ENCODE assay signal across 9 cellular contexts in the genomic region with DNA sequence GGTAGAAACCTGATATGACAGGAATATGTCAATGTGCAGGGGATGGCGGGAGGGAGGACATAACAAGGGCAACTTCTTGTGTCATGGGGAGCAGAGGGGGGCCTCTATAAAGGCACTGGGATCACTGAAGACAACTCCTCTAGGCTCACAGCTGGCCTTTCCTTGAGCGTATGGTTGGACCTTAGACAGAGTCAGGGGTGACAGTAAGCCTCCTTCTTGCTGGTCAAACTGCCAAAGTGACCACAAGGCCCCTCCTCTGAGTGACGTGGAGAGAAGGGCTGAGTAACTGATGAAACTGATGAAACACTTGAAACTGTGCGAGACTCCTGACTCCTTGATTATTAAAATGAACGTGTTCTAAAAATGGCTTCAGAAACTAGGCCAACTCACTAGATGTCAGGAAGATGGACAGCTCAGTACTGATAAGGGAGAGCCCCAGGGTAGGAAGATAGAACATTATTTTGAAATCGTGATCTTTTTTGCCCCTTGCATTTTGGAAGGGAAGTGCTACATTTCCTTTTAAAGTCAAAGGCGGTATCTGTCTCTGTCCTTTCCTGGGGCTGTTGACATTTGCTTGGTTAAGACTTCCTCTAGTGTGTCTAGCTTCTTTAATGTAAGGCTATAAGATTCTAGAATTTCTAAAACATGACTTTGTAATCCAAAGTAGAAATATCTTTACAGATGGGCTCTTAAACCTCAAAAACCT. TPM values are rescaled to one million over a fixed set of nuclear protein-coding genes. Genes with fewer than 3 reads are reported as not detected.
A peak's percentile ranks its signal among the peaks of the same experiment; 100 is the strongest.
DNase-seq lines count a peak whose midpoint lies in the region; ATAC-seq and TF ChIP-seq lines count a peak whose summit lies in the region.
"Had no signal": no experiment of that assay in that cellular context is flagged by ENCODE, and none has a peak within 500 bp of the region (broad histone marks: within the 10 kb centered on the region; RNA-seq: fewer than 3 reads in every experiment).

No MANE protein-coding gene starts in this region.

- H3K9me3 Mint-ChIP-seq in activated CD4-positive, alpha-beta memory T cell treated with anti-CD3 and anti-CD28 coated beads for 36 hours = no peaks in the 10 kb centered on the region

- peaks cover 13% of the 10 kb centered on the region for H3K27me3 ChIP-seq in foreskin keratinocyte
- peaks cover 30% of the 10 kb centered on the region for H3K27me3 ChIP-seq in H7 (ENCODE audit: control insufficient read depth, insufficient read depth, low read length)

- CTCF ChIA-PET in activated CD4-positive, alpha-beta memory T cell treated with anti-CD3 and anti-CD28 coated beads for 36 hours (lab: Charles Lee) = interaction anchor here (1.2 to 2.1 kb wide), 2 partner anchors 91 to 93 kb away, joined by 4 to 9 read pairs; no protein-coding TSS in a partner anchor

- no peaks in the 10 kb centered on the region for H3K36me3 ChIP-seq in H7 (replicated peaks; ENCODE audit: control insufficient read depth, insufficient read depth, low read length)

- H3K4me1 Mint-ChIP-seq in activated CD4-positive, alpha-beta memory T cell treated with anti-CD3 and anti-CD28 coated beads for 36 hours (ENCODE audit: low read depth) = peaks cover 41% of the 10 kb centered on the region

- DNase-seq in Ammon's horn (ENCODE audit: low spot score) (peak; percentile 65), HT1080 (ENCODE audit: low read depth) (peak; percentile 50), foreskin keratinocyte (no peak), posterior vena cava (ENCODE audit: low spot score) (peak; percentile 84), H7 (no peak), DMS 273 treated with DMSO at 0.1 percent for 48 hours (lab: John Stamatoyannopoulos, UW) (no peak)
- peak; percentile 76 for DNase-seq in activated CD4-positive, alpha-beta memory T cell treated with anti-CD3 and anti-CD28 coated beads for 36 hours

- peak overlapping the region; percentile 89 for H3K4me3 Mint-ChIP-seq in activated CD4-positive, alpha-beta memory T cell treated with anti-CD3 and anti-CD28 coated beads for 36 hours

- H3K36me3 Mint-ChIP-seq in activated CD4-positive, alpha-beta memory T cell treated with anti-CD3 and anti-CD28 coated beads for 36 hours = peaks cover 12% of the 10 kb centered on the region

- H3K27ac ChIP-seq in foreskin keratinocyte = peak overlapping the region; percentile 46
- H3K27ac ChIP-seq: psoas muscle had no signal

- no peak overlapping the region for H3K4me3 ChIP-seq in H7 (ENCODE audit: insufficient read depth, low read depth, low read length)
- H3K4me3 ChIP-seq: psoas muscle had no signal

- POLR2A ChIA-PET in activated CD4-positive, alpha-beta memory T cell treated with anti-CD3 and anti-CD28 coated beads for 36 hours (lab: Charles Lee) = interaction anchor here (1.2 to 1.9 kb wide), 4 partner anchors 13 to 91 kb away, joined by 5 read pairs; no protein-coding TSS in a partner anchor

- H3K4me1 ChIP-seq in foreskin keratinocyte = no peaks in the 10 kb centered on the region
- H3K4me1 ChIP-seq: psoas muscle had no signal

- intact Hi-C loops in activated CD4-positive, alpha-beta memory T cell treated with anti-CD3 and anti-CD28 coated beads for 36 hours (cut with micrococcal nuclease) = loop anchor here (1.0 to 10.0 kb wide), 7 partner anchors 8 to 569 kb away; a partner anchor contains a TSS
- intact Hi-C loops in posterior vena cava (cut with DNase I) = no loop called here

- peak overlapping the region; percentile 95 for H3K27ac Mint-ChIP-seq in activated CD4-positive, alpha-beta memory T cell treated with anti-CD3 and anti-CD28 coated beads for 36 hours

- no peak for TF ChIP-seq CTCF in foreskin keratinocyte (conservative IDR thresholded peaks at IDR 0.05)

- ATAC-seq in GM19043 (IDR thresholded peaks at IDR 0.05; ENCODE audit: low read depth, unreplicated experiment) = peak; percentile 34
- ATAC-seq in foreskin keratinocyte = peak; percentile 7

- H3K27me3 Mint-ChIP-seq in activated CD4-positive, alpha-beta memory T cell treated with anti-CD3 and anti-CD28 coated beads for 36 hours = no peaks in the 10 kb centered on the region

RNA-seq across cellular contexts. Expression of a gene that starts 1.6 kb away (rescaled TPM):
- 0.16 TPM in 1 of 2 replicates, not detected in the other for total RNA-seq in HT1080 (2014; rRNA removed; shearing (Covaris generic))
- 0.06 TPM in 1 of 2 replicates, not detected in the other for polyA plus RNA-seq in HT1080 (2015; cell fraction: cytosol; rRNA removed)
- not detected in 2 replicates for polyA plus RNA-seq in HT1080 (2015; cell fraction: nucleus; rRNA removed)
- 10 to 100 TPM; 29.6 to 30.1 TPM for total RNA-seq in activated CD4-positive, alpha-beta memory T cell treated with anti-CD3 and anti-CD28 coated beads for 36 hours
- total RNA-seq in foreskin keratinocyte = 0.10 TPM in 1 of 2 replicates, not detected in the other
- polyA plus RNA-seq in foreskin keratinocyte = 0.10 and 0.16 TPM in 2 replicates
- 10 to 100 TPM in 1 of 2 donors, 1 to 10 TPM in 1; 7.4 to 12.7 TPM for total RNA-seq in posterior vena cava
- 0.81 TPM in 1 of 2 replicates, not detected in the other for total RNA-seq in H7 (2014; rRNA removed; shearing (Covaris generic))

RNA-seq across cellular contexts. Expression of a gene that starts 7.7 kb away (rescaled TPM):
- total RNA-seq in HT1080 (2014; rRNA removed; shearing (Covaris generic)) = 27.0 and 28.3 TPM in 2 replicates
- 26.7 and 30.8 TPM in 2 replicates for polyA plus RNA-seq in HT1080 (2015; cell fraction: cytosol; rRNA removed)
- 34.4 and 44.5 TPM in 2 replicates for polyA plus RNA-seq in HT1080 (2015; cell fraction: nucleus; rRNA removed)
- 10 to 100 TPM; 60.9 to 61.2 TPM for total RNA-seq in activated CD4-positive, alpha-beta memory T cell treated with anti-CD3 and anti-CD28 coated beads for 36 hours
- total RNA-seq in foreskin keratinocyte (35.7 and 37.9 TPM in 2 replicates), posterior vena cava (10 to 100 TPM; 17.5 to 22.6 TPM)
- polyA plus RNA-seq in foreskin keratinocyte = 37.7 and 38.0 TPM in 2 replicates
- 59.4 and 65.7 TPM in 2 replicates for total RNA-seq in H7 (2014; rRNA removed; shearing (Covaris generic))

Comparison
In these comparisons a context has a peak if more than half of its experiments do, and no peak if none do; other contexts are left out.
1. DNase-seq: peak in Ammon's horn (single experiment), HT1080 (single experiment), activated CD4-positive, alpha-beta memory T cell treated with anti-CD3 and anti-CD28 coated beads for 36 hours (single experiment) and posterior vena cava (single experiment); none in foreskin keratinocyte (0 of 2), H7 (single experiment) and DMS 273 treated with DMSO at 0.1 percent for 48 hours (single experiment).